18 cellular contexts compared by ENCODE assay signal in genomic region chr22:41538583-41538982, GRCh38. TPM values are rescaled to one million over a fixed set of nuclear protein-coding genes. Genes with fewer than 3 reads are reported as not detected.
DNase-seq lines count a peak whose midpoint lies in the region; TF ChIP-seq lines count a peak whose summit lies in the region.
"Had no signal": no experiment of that assay in that cellular context is flagged by ENCODE, and none has a peak within 500 bp of the region (broad histone marks: within the 10 kb centered on the region; RNA-seq: fewer than 3 reads in every experiment).

No MANE protein-coding gene starts in this region.

- no peak overlapping the region for H3K27ac ChIP-seq in right atrium auricular region
- H3K27ac ChIP-seq: KMS-11, PC-9 had no signal

- no peak for TF ChIP-seq CTCF in BE2C (IDR thresholded peaks at IDR 0.05; ENCODE audit: low read depth, low read length)
- TF ChIP-seq CTCF in right atrium auricular region (IDR thresholded peaks at IDR 0.05), result no peak

- no peaks in the 10 kb centered on the region for H3K9me3 ChIP-seq in BE2C
- no peaks in the 10 kb centered on the region for H3K9me3 ChIP-seq in right atrium auricular region

- H3K4me3 ChIP-seq in BE2C (ENCODE audit: low read depth, low read length) (no peak overlapping the region), right atrium auricular region (no peak overlapping the region)
- H3K4me3 ChIP-seq: GM12878, PC-9 had no signal

- H3K4me1 ChIP-seq in BE2C (no peaks in the 10 kb centered on the region), right atrium auricular region (peaks cover 0 to 49% of the 10 kb centered on the region in 2 donors)

- no peaks in the 10 kb centered on the region for H3K27me3 ChIP-seq in BE2C
- H3K27me3 ChIP-seq in right atrium auricular region, result no peaks in the 10 kb centered on the region

- peaks cover 60% of the 10 kb centered on the region for H3K36me3 ChIP-seq in BE2C
- H3K36me3 ChIP-seq in right atrium auricular region, result peaks cover 5% of the 10 kb centered on the region

- peak; percentile 87 for DNase-seq in Ammon's horn (ENCODE audit: low spot score)
- peak in 48 of 58 donors; percentile 27 to 93 (median 70) for DNase-seq in anterior cingulate cortex (lab: John Stamatoyannopoulos, UW)
- DNase-seq in globus pallidus (ENCODE audit: low spot score), result peak; percentile 83
- DNase-seq in nucleus accumbens (lab: John Stamatoyannopoulos, UW), result peak in 46 of 56 donors; percentile 13 to 91 (median 60)
- DNase-seq in BE2C, result no peak
- no peak for DNase-seq in activated naive CD4-positive, alpha-beta T cell treated with Interleukin-2 at 50 U/mL for 16 hours
- DNase-seq in T-helper 2 cell, result no peak
- no peak for DNase-seq in right atrium auricular region (ENCODE audit: low spot score)
- DNase-seq: CD8-positive, alpha-beta T cell; DMS79; NCI-H1048; NCI-H1436 treated with DMSO at 0.1 percent for 48 hours; NCI-H2029 treated with DMSO at 0.1 percent for 48 hours; NCI-H82; PC-9 had no signal

RNA-seq across cellular contexts. Expression of gene POLR3H, which starts 5.7 kb away (rescaled TPM):
- 135 TPM for polyA plus RNA-seq in BE2C (2012; ENCODE audit: insufficient read depth, insufficient read length, low read depth)
- total RNA-seq in right atrium auricular region, result 10 to 100 TPM; 11.4 to 12.0 TPM

RNA-seq across cellular contexts. Expression of gene CSDC2, which starts 22.2 kb away (rescaled TPM):
- 1.3 TPM for polyA plus RNA-seq in BE2C (2012; ENCODE audit: insufficient read depth, insufficient read length, low read depth)
- total RNA-seq in right atrium auricular region, result 100 to 1,000 TPM; 257 to 324 TPM
- total RNA-seq: CD8-positive, alpha-beta T cell; NCI-H460 had no signal
- polyA plus RNA-seq: GM12878 had no signal

RNA-seq across cellular contexts. Expression of gene PMM1, which starts 51.1 kb away (rescaled TPM):
- 22.3 TPM for polyA plus RNA-seq in BE2C (2012; ENCODE audit: insufficient read depth, insufficient read length, low read depth)
- 10 to 100 TPM; 17.3 TPM for total RNA-seq in right atrium auricular region

Comparison
In these comparisons a context has a peak if more than half of its experiments do, and no peak if none do; other contexts are left out.
1. DNase-seq: peak in Ammon's horn (single experiment), anterior cingulate cortex (48 of 58), globus pallidus (single experiment) and nucleus accumbens (46 of 56); none in BE2C (single experiment), activated naive CD4-positive, alpha-beta T cell treated with Interleukin-2 at 50 U/mL for 16 hours (single experiment), T-helper 2 cell (0 of 5) and right atrium auricular region (single experiment).